ENCODE assay signal across 8 cellular contexts in the genomic region with DNA sequence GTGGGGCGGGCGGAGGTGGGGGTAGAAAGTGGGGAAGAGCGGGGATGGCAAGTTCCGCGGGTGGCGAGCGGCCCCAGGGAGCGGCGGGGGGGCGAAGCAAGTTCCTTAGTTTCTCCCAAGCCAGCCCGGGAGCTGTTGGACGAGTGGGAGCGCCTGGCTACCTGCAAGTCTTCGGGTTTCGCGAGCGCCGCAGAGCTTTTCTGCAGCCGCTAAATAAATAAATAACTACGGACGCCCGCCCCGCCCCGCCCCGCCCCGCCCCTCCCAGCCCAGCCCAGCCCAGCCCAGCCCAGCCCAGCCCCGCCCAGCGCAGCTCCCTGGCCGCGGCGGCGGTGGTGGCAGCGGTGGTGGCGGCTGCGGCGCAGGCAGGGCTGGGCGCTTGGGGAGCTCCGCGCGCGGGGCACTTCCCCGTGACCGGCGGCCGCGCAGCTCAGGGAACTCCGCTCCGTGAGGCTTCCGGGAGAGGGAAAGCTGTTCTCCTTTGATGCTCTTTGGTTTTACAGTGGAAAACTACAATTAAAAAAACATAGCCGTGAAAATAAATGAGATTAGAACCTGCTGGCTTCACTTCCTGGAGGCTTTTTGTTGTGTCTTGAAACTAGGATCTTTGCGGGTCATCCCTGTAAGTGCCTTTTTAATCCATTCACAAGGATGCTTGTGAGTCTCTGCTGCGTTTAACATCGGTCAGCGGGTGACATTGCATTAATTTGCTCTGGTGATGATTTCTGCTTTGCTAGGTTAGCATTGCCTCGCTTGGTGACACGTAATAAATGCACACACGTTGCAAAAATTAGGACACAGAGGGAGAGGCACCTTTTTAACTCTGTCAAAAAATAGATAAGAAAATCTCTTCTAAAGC. TPM values are rescaled to one million over a fixed set of nuclear protein-coding genes. Genes with fewer than 3 reads are reported as not detected.
DNase-seq lines count a peak whose midpoint lies in the region; ATAC-seq and TF ChIP-seq lines count a peak whose summit lies in the region.

A gene (plus strand): TSS at position 438 of the 859 bp plus-strand sequence. CDS start 5,498 bp downstream, outside the sequence.

- H3K27me3 Mint-ChIP-seq in stimulated activated naive CD8-positive, alpha-beta T cell treated with anti-CD3 and anti-CD28 coated beads, Interleukin-15, amount 100 ng/mL, for 72 hours: no peaks in the 10 kb centered on the region

- no peaks in the 10 kb centered on the region for H3K79me2 ChIP-seq in neural cell (replicated peaks; ENCODE audit: insufficient read depth, low read length)

- H3K9me3 ChIP-seq in BLaER1 treated with 17β-estradiol and CSF1 and Interleukin-3, amounts not matched to agents 10 nM and 100 nM (replicated peaks in 1 of 11): no peaks in the 10 kb centered on the region; a peak in 1 of 22 replicates
- H3K9me3 ChIP-seq in Panc1 (ENCODE audit: control insufficient read depth, insufficient read depth, low read depth, low read length): no peaks in the 10 kb centered on the region
- H3K9me3 ChIP-seq in neural cell (ENCODE audit: low read length): no peaks in the 10 kb centered on the region

- H3K4me3 ChIP-seq in BLaER1 treated with 17β-estradiol and CSF1 and Interleukin-3, amounts not matched to agents 10 nM and 100 nM: peak within 1 kb of the TSS; percentile 57 to 78 (median 66)
- H3K4me3 ChIP-seq in Panc1 (ENCODE audit: low read depth in 2 of 2, low read length in 2 of 2) (peak within 1 kb of the TSS; percentile 64 to 86), foreskin fibroblast (ENCODE audit: low read depth in 1 of 2, low read length in 2 of 2) (peak within 1 kb of the TSS; percentile 52 to 71), neural cell (ENCODE audit: low read length) (peak within 1 kb of the TSS; percentile 70)

- no peak for TF ChIP-seq EP300 in neural cell (conservative IDR thresholded peaks at IDR 0.05; ENCODE audit: poor library complexity, severe bottlenecking)

- in situ Hi-C loops in Panc1 (cut with HindIII; ENCODE audit: low pct_unique_long_range_greater_than_20kb, low sequenced_read_pairs): no loop called here

- no peaks in the 10 kb centered on the region for H3K9me2 ChIP-seq in neural cell (ENCODE audit: insufficient read depth, low read length)

- peak within 1 kb of the TSS; percentile 44 to 81 (median 71); a peak in 21 of 22 replicates for H3K27ac ChIP-seq in BLaER1 treated with 17β-estradiol and CSF1 and Interleukin-3, amounts not matched to agents 10 nM and 100 nM
- H3K27ac ChIP-seq in Panc1 (ENCODE audit: low read length) (peak within 1 kb of the TSS; percentile 90), neural cell (ENCODE audit: low read length) (no peak within 1 kb of the TSS)

- no TSS peak for BruUV-seq in Panc1 (replicated peaks; lab: Mats Ljungman, UMichigan)

- intact Hi-C loops in Panc1 (cut with micrococcal nuclease; ENCODE audit: unreplicated experiment): no loop called here

- H3K9ac ChIP-seq in BLaER1 treated with 17β-estradiol and CSF1 and Interleukin-3, amounts not matched to agents 10 nM and 100 nM: peak within 1 kb of the TSS; percentile 68 to 82 (median 80)
- peak within 1 kb of the TSS; percentile 31 for H3K9ac ChIP-seq in neural cell (ENCODE audit: low read length)

- DNase-seq in Panc1 (ENCODE audit: low read depth, low spot score): no peak
- DNase-seq in activated gamma-delta T cell treated with Interleukin-2 at 50 U/mL for 16 hours: peak; percentile 51
- peak; percentile 61 to 80 for DNase-seq in foreskin fibroblast
- DNase-seq in stimulated activated naive CD8-positive, alpha-beta T cell treated with anti-CD3 and anti-CD28 coated beads, Interleukin-15, amount 100 ng/mL, for 72 hours: peak; percentile 46 to 69

- peaks cover 18% of the 10 kb centered on the region for H3K4me1 Mint-ChIP-seq in stimulated activated naive CD8-positive, alpha-beta T cell treated with anti-CD3 and anti-CD28 coated beads, Interleukin-15, amount 100 ng/mL, for 72 hours

- H3K4me3 Mint-ChIP-seq in stimulated activated naive CD8-positive, alpha-beta T cell treated with anti-CD3 and anti-CD28 coated beads, Interleukin-15, amount 100 ng/mL, for 72 hours: peak within 1 kb of the TSS; percentile 81 to 91

- no peaks in the 10 kb centered on the region for H4K20me1 ChIP-seq in BLaER1 treated with 17β-estradiol and CSF1 and Interleukin-3, amounts not matched to agents 10 nM and 100 nM
- H4K20me1 ChIP-seq in neural cell (ENCODE audit: insufficient read depth): no peaks in the 10 kb centered on the region

- H3K4me1 ChIP-seq in BLaER1 treated with 17β-estradiol and CSF1 and Interleukin-3, amounts not matched to agents 10 nM and 100 nM: peaks cover 11 to 68% (median 40%) of the 10 kb centered on the region in 10 experiments
- peaks cover 5% of the 10 kb centered on the region for H3K4me1 ChIP-seq in Panc1 (ENCODE audit: control insufficient read depth, insufficient read depth, low read length)

- peak; percentile 29 for TF ChIP-seq RAD21 in neural cell (conservative IDR thresholded peaks at IDR 0.05)

- CTCF ChIA-PET in Panc1 (lab: Charles Lee): no interaction called here

- no peaks in the 10 kb centered on the region for H3K27me3 ChIP-seq in BLaER1 treated with 17β-estradiol and CSF1 and Interleukin-3, amounts not matched to agents 10 nM and 100 nM
- H3K27me3 ChIP-seq in Panc1 (ENCODE audit: control insufficient read depth, insufficient read depth, low read length): no peaks in the 10 kb centered on the region
- H3K27me3 ChIP-seq in neural cell (ENCODE audit: insufficient read depth, low read depth, low read length): peaks cover 5% of the 10 kb centered on the region

- ATAC-seq in GM19043 (IDR thresholded peaks at IDR 0.05; ENCODE audit: low read depth, unreplicated experiment): peak; percentile 53
- peak; percentile 66 for ATAC-seq in HG03442 (IDR thresholded peaks at IDR 0.05; ENCODE audit: unreplicated experiment)
- peak; percentile 96 for ATAC-seq in Panc1
- ATAC-seq in stimulated activated naive CD8-positive, alpha-beta T cell treated with anti-CD3 and anti-CD28 coated beads, Interleukin-15, amount 100 ng/mL, for 72 hours: peak; percentile 91

- peak within 1 kb of the TSS; percentile 77 to 93 for H3K27ac Mint-ChIP-seq in stimulated activated naive CD8-positive, alpha-beta T cell treated with anti-CD3 and anti-CD28 coated beads, Interleukin-15, amount 100 ng/mL, for 72 hours

- H3K9me3 Mint-ChIP-seq in stimulated activated naive CD8-positive, alpha-beta T cell treated with anti-CD3 and anti-CD28 coated beads, Interleukin-15, amount 100 ng/mL, for 72 hours: no peaks in the 10 kb centered on the region

- POLR2A ChIA-PET in Panc1 (lab: Charles Lee): interaction anchor here (0.6 kb wide), 3 partner anchors 148 to 694 kb away, joined by 3 to 4 read pairs (median 3); no protein-coding TSS in a partner anchor

- H3F3A ChIP-seq in neural cell (ENCODE audit: insufficient read depth, low read length, poor library complexity, severe bottlenecking): no peaks in the 10 kb centered on the region

- peak within 1 kb of the TSS; percentile 3 for H2AFZ ChIP-seq in neural cell (ENCODE audit: low read depth, low read length)

- TF ChIP-seq CTCF in Panc1 (IDR thresholded peaks at IDR 0.05) (no peak), foreskin fibroblast (IDR thresholded peaks at IDR 0.05; ENCODE audit: low read depth, low read length) (no peak), neural cell (IDR thresholded peaks at IDR 0.05; ENCODE audit: poor library complexity, severe bottlenecking) (no peak)

- no peaks in the 10 kb centered on the region for H3K36me3 ChIP-seq in BLaER1 treated with 17β-estradiol and CSF1 and Interleukin-3, amounts not matched to agents 10 nM and 100 nM
- H3K36me3 ChIP-seq in Panc1 (ENCODE audit: control insufficient read depth, insufficient read depth, low read length) (no peaks in the 10 kb centered on the region), neural cell (ENCODE audit: insufficient read depth, low read length) (no peaks in the 10 kb centered on the region)

- peak within 1 kb of the TSS; percentile 80 to 94 (median 89) for H3K4me2 ChIP-seq in BLaER1 treated with 17β-estradiol and CSF1 and Interleukin-3, amounts not matched to agents 10 nM and 100 nM
- peak within 1 kb of the TSS; percentile 83 for H3K4me2 ChIP-seq in neural cell (ENCODE audit: low read length)

TF ChIP-seq in neural cell, 6 proteins besides CTCF, POLR2A, EP300 and RAD21:
- TF ChIP-seq POLR2AphosphoS5 (IDR thresholded peaks at IDR 0.05) (no peak), SMC3 (conservative IDR thresholded peaks at IDR 0.05; ENCODE audit: poor library complexity) (peak; percentile 25)
- TF ChIP-seq, protein P1, sequence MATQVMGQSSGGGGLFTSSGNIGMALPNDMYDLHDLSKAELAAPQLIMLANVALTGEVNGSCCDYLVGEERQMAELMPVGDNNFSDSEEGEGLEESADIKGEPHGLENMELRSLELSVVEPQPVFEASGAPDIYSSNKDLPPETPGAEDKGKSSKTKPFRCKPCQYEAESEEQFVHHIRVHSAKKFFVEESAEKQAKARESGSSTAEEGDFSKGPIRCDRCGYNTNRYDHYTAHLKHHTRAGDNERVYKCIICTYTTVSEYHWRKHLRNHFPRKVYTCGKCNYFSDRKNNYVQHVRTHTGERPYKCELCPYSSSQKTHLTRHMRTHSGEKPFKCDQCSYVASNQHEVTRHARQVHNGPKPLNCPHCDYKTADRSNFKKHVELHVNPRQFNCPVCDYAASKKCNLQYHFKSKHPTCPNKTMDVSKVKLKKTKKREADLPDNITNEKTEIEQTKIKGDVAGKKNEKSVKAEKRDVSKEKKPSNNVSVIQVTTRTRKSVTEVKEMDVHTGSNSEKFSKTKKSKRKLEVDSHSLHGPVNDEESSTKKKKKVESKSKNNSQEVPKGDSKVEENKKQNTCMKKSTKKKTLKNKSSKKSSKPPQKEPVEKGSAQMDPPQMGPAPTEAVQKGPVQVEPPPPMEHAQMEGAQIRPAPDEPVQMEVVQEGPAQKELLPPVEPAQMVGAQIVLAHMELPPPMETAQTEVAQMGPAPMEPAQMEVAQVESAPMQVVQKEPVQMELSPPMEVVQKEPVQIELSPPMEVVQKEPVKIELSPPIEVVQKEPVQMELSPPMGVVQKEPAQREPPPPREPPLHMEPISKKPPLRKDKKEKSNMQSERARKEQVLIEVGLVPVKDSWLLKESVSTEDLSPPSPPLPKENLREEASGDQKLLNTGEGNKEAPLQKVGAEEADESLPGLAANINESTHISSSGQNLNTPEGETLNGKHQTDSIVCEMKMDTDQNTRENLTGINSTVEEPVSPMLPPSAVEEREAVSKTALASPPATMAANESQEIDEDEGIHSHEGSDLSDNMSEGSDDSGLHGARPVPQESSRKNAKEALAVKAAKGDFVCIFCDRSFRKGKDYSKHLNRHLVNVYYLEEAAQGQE (IDR thresholded peaks at IDR 0.05; ENCODE audit: borderline replicate concordance): no peak

RNA-seq across cellular contexts. Expression of the gene that starts here (rescaled TPM):
- total RNA-seq in Panc1 (2021; ENCODE audit: unreplicated experiment): not detected
- 0.76 TPM for polyA plus RNA-seq in Panc1 (2012; ENCODE audit: insufficient read length)
- not detected in 2 replicates for polyA plus RNA-seq in neural cell
- polyA minus RNA-seq in neural cell: not detected in 2 replicates

Comparison
In these comparisons a context has a peak if more than half of its experiments do, and no peak if none do; other contexts are left out.
1. Peak in ATAC-seq, H3K4me3 ChIP-seq and H3K27ac ChIP-seq in Panc1; RNA of the gene not detected or under 1 TPM.